In the genomic region with DNA sequence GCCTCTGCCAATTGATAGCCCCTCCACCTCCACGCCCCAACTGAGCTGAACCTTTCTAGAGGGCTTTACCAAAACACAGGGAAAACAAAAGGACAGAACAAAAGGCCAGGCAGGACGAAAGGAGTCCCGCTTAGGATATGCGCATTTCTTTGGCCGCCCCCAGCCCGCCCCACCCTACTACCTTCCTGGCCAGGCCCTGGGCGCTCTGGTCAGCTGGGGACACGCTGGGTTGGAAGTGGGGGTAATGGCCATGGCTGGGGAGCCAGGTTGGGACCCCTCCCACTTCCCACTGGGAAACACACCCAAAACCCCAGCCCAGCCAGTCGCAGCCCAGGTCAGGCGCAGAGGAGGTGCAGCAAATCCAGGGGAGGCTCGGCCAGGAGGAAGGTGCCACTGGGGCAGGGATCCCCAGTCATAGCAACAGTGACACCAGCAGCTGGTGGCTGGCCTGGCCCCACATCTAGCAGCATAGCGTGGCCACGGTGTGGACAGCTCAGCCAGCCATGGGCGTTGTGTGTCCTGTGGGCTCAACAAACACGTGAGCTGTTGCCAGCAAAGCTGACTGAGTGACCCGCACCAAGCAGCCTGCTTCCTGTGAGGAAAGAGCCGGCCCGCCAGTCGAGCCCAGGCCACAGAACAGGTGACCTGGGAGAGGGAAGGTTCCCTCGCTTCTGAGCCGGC, we compare ENCODE assay signal across 20 cellular contexts. TPM values are rescaled to one million over a fixed set of nuclear protein-coding genes. Genes with fewer than 3 reads are reported as not detected.
A peak's percentile ranks its signal among the peaks of the same experiment; 100 is the strongest.
DNase-seq lines count a peak whose midpoint lies in the region; ATAC-seq and TF ChIP-seq lines count a peak whose summit lies in the region.
"Had no signal": no experiment of that assay in that cellular context is flagged by ENCODE, and none has a peak within 500 bp of the region (broad histone marks: within the 10 kb centered on the region; RNA-seq: fewer than 3 reads in every experiment).

No MANE protein-coding gene starts in this region.

- intact Hi-C loops in spleen (cut with DNase I; ENCODE audit: low total_unique reads): no loop called here

- H3K36me3 Mint-ChIP-seq in endodermal cell (ENCODE audit: low read depth): peaks cover 5% of the 10 kb centered on the region
- H3K36me3 Mint-ChIP-seq in activated CD4-positive, alpha-beta T cell treated with anti-CD3 and anti-CD28 coated beads, Interleukin-2, amount 10 ng/mL, durations not matched to agents 7 days and 5 days (ENCODE audit: low read depth): no peaks in the 10 kb centered on the region

- DNase-seq in endodermal cell: peak; percentile 88
- peak; percentile 71 for DNase-seq in spleen
- no peak for DNase-seq in NCI-H82 (lab: John Stamatoyannopoulos, UW)
- no peak for DNase-seq in coronary artery (ENCODE audit: low spot score)
- no peak for DNase-seq in activated CD4-positive, alpha-beta T cell treated with anti-CD3 and anti-CD28 coated beads, Interleukin-2, amount 10 ng/mL, durations not matched to agents 7 days and 5 days
- DNase-seq: Caco-2; effector memory CD4-positive, alpha-beta T cell; kidney glomerular epithelial cell; NCI-H1105 treated with DMSO at 0.1 percent for 48 hours; NCI-H69; sigmoid colon; stimulated activated CD4-positive, alpha-beta T cell treated with anti-CD3 and anti-CD28 coated beads, Interleukin-2, amount 100 ng/mL, for 24 hours; stomach; uterus had no signal

- H3K27me3 Mint-ChIP-seq in endodermal cell (ENCODE audit: insufficient read depth): no peaks in the 10 kb centered on the region
- H3K27me3 Mint-ChIP-seq in activated CD4-positive, alpha-beta T cell treated with anti-CD3 and anti-CD28 coated beads, Interleukin-2, amount 10 ng/mL, durations not matched to agents 7 days and 5 days: no peaks in the 10 kb centered on the region

- peaks cover 4% of the 10 kb centered on the region for H3K9me3 Mint-ChIP-seq in endodermal cell
- no peaks in the 10 kb centered on the region for H3K9me3 Mint-ChIP-seq in activated CD4-positive, alpha-beta T cell treated with anti-CD3 and anti-CD28 coated beads, Interleukin-2, amount 10 ng/mL, durations not matched to agents 7 days and 5 days

- CTCF ChIA-PET in activated CD4-positive, alpha-beta T cell treated with anti-CD3 and anti-CD28 coated beads, Interleukin-2, amount 10 ng/mL, durations not matched to agents 7 days and 5 days (lab: Charles Lee): interaction anchor here (1.3 kb wide), 1 partner anchor 9 kb away, joined by 4 read pairs; no protein-coding TSS in a partner anchor

- H3K4me1 ChIP-seq in HUES64 (ENCODE audit: insufficient read depth, low read length) (peaks cover 30% of the 10 kb centered on the region), endodermal cell (ENCODE audit: control insufficient read depth, insufficient read depth, low read length) (no peaks in the 10 kb centered on the region), spleen (peaks cover 0 to 5% (median 0%) of the 10 kb centered on the region in 6 donors)
- H3K4me1 ChIP-seq: breast epithelium, sigmoid colon, uterus had no signal

- no peak overlapping the region for H3K4me3 Mint-ChIP-seq in endodermal cell
- H3K4me3 Mint-ChIP-seq in activated CD4-positive, alpha-beta T cell treated with anti-CD3 and anti-CD28 coated beads, Interleukin-2, amount 10 ng/mL, durations not matched to agents 7 days and 5 days: no peak overlapping the region

- H3K27me3 ChIP-seq in HUES64 (ENCODE audit: insufficient read depth, low read length): no peaks in the 10 kb centered on the region
- H3K27me3 ChIP-seq in endodermal cell (ENCODE audit: control insufficient read depth, insufficient read depth, low read length, poor library complexity, severe bottlenecking): no peaks in the 10 kb centered on the region
- no peaks in the 10 kb centered on the region for H3K27me3 ChIP-seq in layer of hippocampus (ENCODE audit: control insufficient read depth, insufficient read depth, low read length)
- H3K27me3 ChIP-seq in spleen (replicated peaks in 1 of 7): no peaks in the 10 kb centered on the region
- H3K27me3 ChIP-seq: breast epithelium, sigmoid colon, stomach, uterus had no signal

- H3K27ac Mint-ChIP-seq in endodermal cell: peak overlapping the region; percentile 87
- no peak overlapping the region for H3K27ac Mint-ChIP-seq in activated CD4-positive, alpha-beta T cell treated with anti-CD3 and anti-CD28 coated beads, Interleukin-2, amount 10 ng/mL, durations not matched to agents 7 days and 5 days

- H3K36me3 ChIP-seq in HUES64 (ENCODE audit: insufficient read depth, low read length): no peaks in the 10 kb centered on the region
- H3K36me3 ChIP-seq in endodermal cell (ENCODE audit: control insufficient read depth, insufficient read depth, low read length): no peaks in the 10 kb centered on the region
- H3K36me3 ChIP-seq in spleen: no peaks in the 10 kb centered on the region
- H3K36me3 ChIP-seq: breast epithelium, uterus had no signal

- H3K4me3 ChIP-seq in HUES64 (ENCODE audit: low read length) (0 out of 2 replicates have a peak overlapping the region, but pooled peaks have one; percentile 14), endodermal cell (ENCODE audit: low read length) (no peak overlapping the region), spleen (no peak overlapping the region), coronary artery (no peak overlapping the region)
- H3K4me3 ChIP-seq: breast epithelium, sigmoid colon, stomach, uterus had no signal

- H3K4me1 Mint-ChIP-seq in endodermal cell: peaks cover 19% of the 10 kb centered on the region
- no peaks in the 10 kb centered on the region for H3K4me1 Mint-ChIP-seq in activated CD4-positive, alpha-beta T cell treated with anti-CD3 and anti-CD28 coated beads, Interleukin-2, amount 10 ng/mL, durations not matched to agents 7 days and 5 days

- TF ChIP-seq POLR2A in spleen (IDR thresholded peaks at IDR 0.05): no peak

- H3K9me3 ChIP-seq in HUES64 (ENCODE audit: insufficient read depth, low read depth, low read length) (no peaks in the 10 kb centered on the region), endodermal cell (ENCODE audit: control insufficient read depth, low read length) (no peaks in the 10 kb centered on the region), spleen (no peaks in the 10 kb centered on the region)
- H3K9me3 ChIP-seq: breast epithelium, Caco-2, sigmoid colon, stomach, uterus had no signal

- H3K27ac ChIP-seq in HUES64 (ENCODE audit: low read depth, low read length) (peak overlapping the region; percentile 91), endodermal cell (ENCODE audit: low read depth, low read length) (no peak overlapping the region), layer of hippocampus (ENCODE audit: low read depth, low read length) (peak overlapping the region; percentile 74), spleen (no peak overlapping the region), coronary artery (no peak overlapping the region)
- H3K27ac ChIP-seq: sigmoid colon, uterus had no signal

- H3K9ac ChIP-seq in HUES64 (ENCODE audit: low read depth, low read length) (peak overlapping the region; percentile 41), endodermal cell (ENCODE audit: extremely low read depth, low read length, poor library complexity, severe bottlenecking) (no peak overlapping the region)

- ATAC-seq in HG02885 (IDR thresholded peaks at IDR 0.05; ENCODE audit: poor library complexity, unreplicated experiment): no peak
- ATAC-seq: activated CD4-positive, CD25-positive, alpha-beta regulatory T cell treated with anti-CD3 and anti-CD28 coated beads, Interleukin-2, amount 50 U/mL, for 24 hours; HCT116 had no signal

- 39% methylated on average over 18 of the region's 21 CpGs for WGBS in HUES64
- 73 to 75% methylated on average over 11 to 21 of the region's 21 CpGs for WGBS in endodermal cell (ENCODE audit: insufficient coverage in 1 of 2, insufficient read length in 1 of 2), 2 experiments
- 71 to 87% (median 79%) methylated on average over 15 to 21 of the region's 21 CpGs for WGBS in spleen, 5 donors

- TF ChIP-seq CTCF in endodermal cell (conservative IDR thresholded peaks at IDR 0.05) (no peak), spleen (IDR thresholded peaks at IDR 0.05 in 8 of 11, conservative IDR thresholded peaks at IDR 0.05 in 3 of 11) (no peak), coronary artery (IDR thresholded peaks at IDR 0.05) (no peak)

- POLR2A ChIA-PET in activated CD4-positive, alpha-beta T cell treated with anti-CD3 and anti-CD28 coated beads, Interleukin-2, amount 10 ng/mL, durations not matched to agents 7 days and 5 days (lab: Charles Lee): interaction anchor here (0.6 kb wide), 1 partner anchor 1138 kb away, joined by 5 read pairs; no protein-coding TSS in a partner anchor

RNA-seq across cellular contexts. Expression of gene B3GNT7, which starts 24.6 kb away (rescaled TPM):
- 45.2 TPM for polyA plus RNA-seq in HUES64 (2013, experiment 1 of 2)
- polyA plus RNA-seq in HUES64 (2013, experiment 2 of 2): 45.4 TPM
- total RNA-seq in endodermal cell: 10 to 100 TPM; 13.0 to 32.3 TPM
- 5.7 TPM for polyA plus RNA-seq in endodermal cell (2013, experiment 1 of 2)
- polyA plus RNA-seq in endodermal cell (2013, experiment 2 of 2): 3.7 TPM
- total RNA-seq in spleen: 10 to 100 TPM; 10.7 to 17.5 (median 11.9) TPM
- polyA plus RNA-seq in spleen: 1 to 10 TPM in 2 of 3 donors, under 1 TPM in 1; 0.96 to 1.7 (median 1.4) TPM
- total RNA-seq in activated CD4-positive, alpha-beta T cell treated with anti-CD3 and anti-CD28 coated beads, Interleukin-2, amount 10 ng/mL, durations not matched to agents 7 days and 5 days: not detected

Comparison
In these comparisons a context has a peak if more than half of its experiments do, and no peak if none do; other contexts are left out.
1. H3K27ac ChIP-seq: peak in HUES64 (single experiment) and layer of hippocampus (single experiment); none in endodermal cell (single experiment), spleen (0 of 8) and coronary artery (0 of 2).
2. DNase-seq: peak in endodermal cell (single experiment) and spleen (single experiment); none in NCI-H82 (single experiment), coronary artery (single experiment) and activated CD4-positive, alpha-beta T cell treated with anti-CD3 and anti-CD28 coated beads, Interleukin-2, amount 10 ng/mL, durations not matched to agents 7 days and 5 days (single experiment).
3. RNA of gene B3GNT7, which starts 24.6 kb away (total RNA-seq): 13.0 to 32.3 TPM in endodermal cell and 10.7 to 17.5 TPM in spleen; not detected in activated CD4-positive, alpha-beta T cell treated with anti-CD3 and anti-CD28 coated beads, Interleukin-2, amount 10 ng/mL, durations not matched to agents 7 days and 5 days; every median in the first group is over 10 times any median in the second.